In genomic region chr19:5489511-5489910, GRCh38 we compare ENCODE assay signal across 1 cellular context.
A peak's percentile ranks its signal among the peaks of the same experiment; 100 is the strongest.
TF ChIP-seq lines count a peak whose summit lies in the region.

No MANE protein-coding gene starts in this region.

TF ChIP-seq in SK-N-SH, 30 proteins besides CTCF, POLR2A, EP300 and RAD21 (continued from another document):
- TF ChIP-seq CHD2 (IDR thresholded peaks at IDR 0.05; ENCODE audit: low read length, partially characterized antibody): peak; percentile 24
- TF ChIP-seq TEAD4 (IDR thresholded peaks at IDR 0.05; ENCODE audit: borderline replicate concordance, insufficient read depth): no peak
- TF ChIP-seq GABPA (IDR thresholded peaks at IDR 0.05; ENCODE audit: low read depth): no peak
- TF ChIP-seq PBX3 (IDR thresholded peaks at IDR 0.05): no peak
